In the genomic region with DNA sequence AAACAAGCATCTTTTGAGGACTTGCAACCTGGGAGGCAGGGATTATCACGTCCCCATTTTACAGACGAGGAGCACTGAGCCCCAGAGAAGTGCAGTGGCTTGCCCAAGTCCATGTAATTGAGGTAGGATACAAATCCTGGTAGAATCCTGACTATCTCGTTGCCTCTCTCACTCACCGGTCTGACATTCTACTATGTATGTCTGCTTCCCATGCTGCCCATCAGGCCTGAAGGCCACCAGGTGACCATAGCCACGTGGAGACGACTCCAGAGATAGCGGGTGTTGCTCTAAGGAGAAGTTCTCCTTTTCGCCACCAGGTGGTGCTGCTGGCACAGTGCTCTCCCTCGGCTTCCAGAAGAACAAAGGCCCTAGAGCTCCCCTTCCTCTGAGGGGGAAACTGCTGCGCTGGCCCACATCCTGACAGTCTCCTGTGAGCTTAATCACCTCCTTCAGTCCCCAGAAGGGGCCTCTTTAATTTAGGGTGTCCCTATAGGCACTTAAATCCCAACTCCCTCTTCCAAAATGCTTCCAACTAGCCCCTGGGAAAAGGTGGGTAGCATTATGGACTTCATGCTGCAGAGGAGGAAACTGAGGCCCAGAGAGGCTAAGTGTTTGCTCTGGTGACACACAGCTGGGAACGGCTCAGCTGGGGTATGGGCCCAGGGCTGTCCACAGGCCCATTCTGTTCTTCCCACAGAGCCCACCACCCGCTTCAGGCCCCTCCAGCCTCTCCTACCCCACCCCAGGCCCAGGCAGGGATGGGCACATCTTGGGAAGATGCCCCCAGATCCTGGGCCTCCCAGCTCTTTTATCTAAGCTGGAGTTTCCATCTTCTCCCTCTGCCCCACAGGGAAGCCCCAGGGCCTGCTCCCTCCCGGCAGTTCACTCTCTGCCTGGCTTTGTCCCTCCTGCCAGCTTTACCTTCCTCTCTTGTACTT, we compare ENCODE assay signal across 8 cellular contexts. TPM values are rescaled to one million over a fixed set of nuclear protein-coding genes. Genes with fewer than 3 reads are reported as not detected.
DNase-seq lines count a peak whose midpoint lies in the region; ATAC-seq and TF ChIP-seq lines count a peak whose summit lies in the region.

No MANE protein-coding gene starts in this region.

- intact Hi-C loops in esophagus squamous epithelium (cut with DNase I) = loop anchor here (5.0 to 10.0 kb wide), 2 partner anchors 76 to 112 kb away; partner anchors contain the start of gene MXD3

- DNase-seq in OCI-M2 (lab: John Stamatoyannopoulos, UW; ENCODE audit: unreplicated experiment) (peak; percentile 59), activated T-cell treated with anti-CD3 and anti-CD28 coated beads for 4 hours (peak; percentile 83), esophagus squamous epithelium (lab: John Stamatoyannopoulos, UW) (no peak)
- DNase-seq in stimulated activated naive CD4-positive, alpha-beta T cell (lab: John Stamatoyannopoulos, UW) = peak; percentile 76 to 91 (median 82)

- H3K36me3 Mint-ChIP-seq in nephron (ENCODE audit: low read depth) = no peaks in the 10 kb centered on the region

- H3K27ac Mint-ChIP-seq in nephron = peak overlapping the region; percentile 44 to 57 (median 57)

- no peaks in the 10 kb centered on the region for H3K9me3 ChIP-seq in esophagus squamous epithelium

- H3K27ac ChIP-seq in C4-2B = peak overlapping the region; percentile 56
- peak overlapping the region; percentile 77 to 89 (median 84) for H3K27ac ChIP-seq in esophagus squamous epithelium

- TF ChIP-seq POLR2A in esophagus squamous epithelium (IDR thresholded peaks at IDR 0.05) = no peak

- peak; percentile 98 for TF ChIP-seq CTCF in C4-2B (conservative IDR thresholded peaks at IDR 0.05)
- peak; percentile 98 to 100 (median 99) for TF ChIP-seq CTCF in esophagus squamous epithelium (IDR thresholded peaks at IDR 0.05)
- peak; percentile 95 to 98 (median 97) for TF ChIP-seq CTCF in nephron (IDR thresholded peaks at IDR 0.05; ENCODE audit: unreplicated experiment in 3 of 3)

- no peaks in the 10 kb centered on the region for H3K9me3 Mint-ChIP-seq in nephron

- ATAC-seq in GM19467 (IDR thresholded peaks at IDR 0.05; ENCODE audit: unreplicated experiment) = peak; percentile 69

- WGBS in esophagus squamous epithelium, 2 donors = 16 to 20% methylated on average over 8 to 11 of the region's 13 CpGs

- no peak for TF ChIP-seq EP300 in Ishikawa (IDR thresholded peaks at IDR 0.05; ENCODE audit: borderline replicate concordance)

- peak overlapping the region in 1 of 3 experiments; percentile 31 for H3K4me3 Mint-ChIP-seq in nephron

- H3K27me3 Mint-ChIP-seq in nephron (ENCODE audit: low read depth) = peaks cover 8% of the 10 kb centered on the region

- peaks cover 32 to 57% (median 47%) of the 10 kb centered on the region in 3 donors for H3K4me1 ChIP-seq in esophagus squamous epithelium

- peak overlapping the region in 1 of 4 donors; percentile 40 for H3K4me3 ChIP-seq in esophagus squamous epithelium

- no peaks in the 10 kb centered on the region for H3K36me3 ChIP-seq in esophagus squamous epithelium

- H3K4me1 Mint-ChIP-seq in nephron = peaks cover 12% of the 10 kb centered on the region

- H3K27me3 ChIP-seq in esophagus squamous epithelium = peaks cover 0 to 7% (median 0%) of the 10 kb centered on the region in 4 donors

- peak; percentile 96 for TF ChIP-seq RAD21 in Ishikawa (IDR thresholded peaks at IDR 0.05; ENCODE audit: low read depth)

TF ChIP-seq in Ishikawa, 13 proteins besides CTCF, POLR2A, EP300 and RAD21:
- no peak for TF ChIP-seq TCF12 (IDR thresholded peaks at IDR 0.05; ENCODE audit: low read depth)
- TF ChIP-seq YY1 (IDR thresholded peaks at IDR 0.05; ENCODE audit: low read depth) = no peak
- TF ChIP-seq REST (IDR thresholded peaks at IDR 0.05; ENCODE audit: low read depth) = no peak
- TF ChIP-seq TEAD4 (IDR thresholded peaks at IDR 0.05) = no peak
- peak; percentile 83 for TF ChIP-seq MAX (IDR thresholded peaks at IDR 0.05)
- no peak for TF ChIP-seq FOXM1 (IDR thresholded peaks at IDR 0.05; ENCODE audit: borderline replicate concordance, low read depth)
- no peak for TF ChIP-seq EGR1 (IDR thresholded peaks at IDR 0.05)
- TF ChIP-seq ZBTB7A (IDR thresholded peaks at IDR 0.05; ENCODE audit: low read depth) = no peak
- no peak for TF ChIP-seq NFIC (IDR thresholded peaks at IDR 0.05)
- TF ChIP-seq CREB1 (IDR thresholded peaks at IDR 0.05; ENCODE audit: low read depth) = no peak
- no peak for TF ChIP-seq CEBPB (IDR thresholded peaks at IDR 0.05)
- TF ChIP-seq, protein P1, sequence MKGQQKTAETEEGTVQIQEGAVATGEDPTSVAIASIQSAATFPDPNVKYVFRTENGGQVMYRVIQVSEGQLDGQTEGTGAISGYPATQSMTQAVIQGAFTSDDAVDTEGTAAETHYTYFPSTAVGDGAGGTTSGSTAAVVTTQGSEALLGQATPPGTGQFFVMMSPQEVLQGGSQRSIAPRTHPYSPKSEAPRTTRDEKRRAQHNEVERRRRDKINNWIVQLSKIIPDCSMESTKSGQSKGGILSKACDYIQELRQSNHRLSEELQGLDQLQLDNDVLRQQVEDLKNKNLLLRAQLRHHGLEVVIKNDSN (IDR thresholded peaks at IDR 0.05) = peak; percentile 82
- TF ChIP-seq TAF1 (IDR thresholded peaks at IDR 0.05; ENCODE audit: low read depth) = no peak

RNA-seq across cellular contexts. Expression of gene SLC34A1, which starts 6.4 kb away (rescaled TPM):
- under 1 TPM; 0.15 to 0.47 (median 0.25) TPM for total RNA-seq in esophagus squamous epithelium

RNA-seq across cellular contexts. Expression of gene PFN3, which starts 9.8 kb away (rescaled TPM):
- 1 to 10 TPM in 1 of 4 donors, not detected in 3; 2.0 TPM for total RNA-seq in esophagus squamous epithelium

RNA-seq across cellular contexts. Expression of gene F12, which starts 18.7 kb away (rescaled TPM):
- 10 to 100 TPM; 10.7 to 25.4 (median 19.6) TPM for total RNA-seq in esophagus squamous epithelium

RNA-seq across cellular contexts. Expression of gene RGS14, which starts 32.9 kb away (rescaled TPM):
- total RNA-seq in esophagus squamous epithelium = 10 to 100 TPM; 32.7 to 37.8 (median 34.8) TPM

RNA-seq across cellular contexts. Expression of gene GRK6, which starts 35.8 kb away (rescaled TPM):
- 10 to 100 TPM; 24.6 to 39.7 (median 29.5) TPM for total RNA-seq in esophagus squamous epithelium
